ENCODE assay signal across 17 cellular contexts in the genomic region with DNA sequence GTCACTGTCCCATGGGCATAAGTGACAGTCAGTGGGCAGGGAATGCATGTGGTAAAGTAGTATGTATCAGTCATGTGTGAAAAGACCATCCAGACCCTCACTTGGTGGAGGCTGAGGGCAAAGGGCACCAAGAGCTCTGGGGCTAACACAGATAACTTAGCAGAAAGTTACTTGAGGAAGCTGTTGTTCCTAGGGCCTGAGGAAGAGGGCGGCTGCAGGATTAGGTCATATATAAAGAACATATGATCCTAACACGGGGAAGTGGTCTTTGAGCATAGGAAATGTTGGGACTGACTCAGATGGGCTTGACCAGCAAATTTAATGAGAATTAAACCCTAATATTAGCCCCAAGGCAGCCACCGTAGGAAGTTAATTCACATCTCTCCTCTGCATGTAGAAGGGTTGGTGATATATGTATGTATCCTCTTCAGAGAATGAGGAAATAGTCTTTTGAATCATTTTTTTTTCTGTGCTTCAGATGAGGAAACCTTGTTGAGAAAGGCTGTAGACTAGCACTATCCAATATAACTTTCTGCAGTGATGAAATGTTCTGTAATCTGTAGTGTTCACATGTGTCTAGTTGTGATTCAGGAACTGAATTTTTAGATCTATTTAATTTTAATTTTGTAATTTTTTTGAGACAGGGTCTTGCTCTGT. TPM values are rescaled to one million over a fixed set of nuclear protein-coding genes. Genes with fewer than 3 reads are reported as not detected.
A peak's percentile ranks its signal among the peaks of the same experiment; 100 is the strongest.
DNase-seq lines count a peak whose midpoint lies in the region; TF ChIP-seq lines count a peak whose summit lies in the region.
"Had no signal": no experiment of that assay in that cellular context is flagged by ENCODE, and none has a peak within 500 bp of the region (broad histone marks: within the 10 kb centered on the region; RNA-seq: fewer than 3 reads in every experiment).

No MANE protein-coding gene starts in this region.

- H3K36me3 Mint-ChIP-seq in CD4-positive, alpha-beta memory T cell = peaks cover 26 to 53% of the 10 kb centered on the region in 2 donors

- H3K4me1 ChIP-seq in CD4-positive, alpha-beta memory T cell (ENCODE audit: insufficient read depth, low read length) = no peaks in the 10 kb centered on the region
- peaks cover 3% of the 10 kb centered on the region for H3K4me1 ChIP-seq in adipocyte (ENCODE audit: control insufficient read depth, insufficient read depth, low read length)
- peaks cover 64 to 67% of the 10 kb centered on the region in 2 experiments for H3K4me1 ChIP-seq in neutrophil (ENCODE audit: control insufficient read depth in 1 of 2, insufficient read depth in 1 of 2, low read depth in 1 of 2, low read length in 1 of 2)
- H3K4me1 ChIP-seq in ovary (ENCODE audit: insufficient read depth) = no peaks in the 10 kb centered on the region

- H3K9ac ChIP-seq in adipocyte (ENCODE audit: low read length) = peak overlapping the region; percentile 27

- H3K27ac ChIP-seq in CD4-positive, alpha-beta memory T cell (ENCODE audit: low read depth, low read length) = no peak overlapping the region
- H3K27ac ChIP-seq in neutrophil (peak overlapping the region; percentile 86), ovary (no peak overlapping the region)
- H3K27ac ChIP-seq: SK-N-MC, thoracic aorta had no signal

- no peak for TF ChIP-seq POLR2A in ovary (IDR thresholded peaks at IDR 0.05)

- POLR2A ChIA-PET in CD4-positive, alpha-beta memory T cell (lab: Charles Lee; ENCODE audit: partially characterized antibody) = interaction anchor here (0.7 to 1.9 kb wide), 4 partner anchors 9 to 27 kb away, joined by 3 to 6 read pairs (median 5); partner anchors contain the start of genes CUTA and ZBTB9

- peaks cover 1 to 7% (median 3%) of the 10 kb centered on the region in 4 donors for H3K4me1 Mint-ChIP-seq in CD4-positive, alpha-beta memory T cell
- H3K4me1 Mint-ChIP-seq: activated CD4-positive, alpha-beta T cell treated with anti-CD3 and anti-CD28 coated beads for 36 hours had no signal

- no peaks in the 10 kb centered on the region for H3K27me3 ChIP-seq in CD4-positive, alpha-beta memory T cell (ENCODE audit: insufficient read depth, low read length)
- H3K27me3 ChIP-seq in adipocyte (replicated peaks; ENCODE audit: control insufficient read depth, insufficient read depth, low read length) (no peaks in the 10 kb centered on the region), neutrophil (no peaks in the 10 kb centered on the region), ovary (no peaks in the 10 kb centered on the region)
- H3K27me3 ChIP-seq: dorsolateral prefrontal cortex had no signal

- H3K9me3 Mint-ChIP-seq in CD4-positive, alpha-beta memory T cell = no peaks in the 10 kb centered on the region

- TF ChIP-seq EP300 in ovary (IDR thresholded peaks at IDR 0.05) = no peak

- peaks cover 37% of the 10 kb centered on the region for H3K36me3 ChIP-seq in CD4-positive, alpha-beta memory T cell (ENCODE audit: insufficient read depth, low read length)
- H3K36me3 ChIP-seq in adipocyte (ENCODE audit: control insufficient read depth, insufficient read depth, low read length, severe bottlenecking) (peaks cover 46% of the 10 kb centered on the region), neutrophil (no peaks in the 10 kb centered on the region), ovary (no peaks in the 10 kb centered on the region)

- DNase-seq in CD4-positive, alpha-beta memory T cell = no peak
- DNase-seq in MV-4-11 (lab: John Stamatoyannopoulos, UW) (peak; percentile 89), adipocyte (ENCODE audit: low read depth) (no peak), HPDE6-E6E7 (ENCODE audit: extremely low spot score) (no peak), HK-2 (ENCODE audit: unreplicated experiment) (no peak), ovary (no peak)
- DNase-seq: activated CD4-positive, alpha-beta T cell treated with anti-CD3 and anti-CD28 coated beads for 36 hours; dorsolateral prefrontal cortex; foreskin melanocyte; left colon; NCI-H1694; NCI-H748 treated with DMSO at 0.1 percent for 48 hours; stimulated activated CD4-positive, alpha-beta T cell treated with anti-CD3 and anti-CD28 coated beads, Interleukin-12 subunit alpha, Interleukin-12 subunit beta, amount 100 ng/mL, for 4 hours; stimulated activated CD8-positive, alpha-beta memory T cell treated with anti-CD3 and anti-CD28 coated beads, Interleukin-4, amount 100 ng/mL, for 48 hours had no signal

- peak overlapping the region in 5 of 7 donors; percentile 37 to 87 (median 68) for H3K27ac Mint-ChIP-seq in CD4-positive, alpha-beta memory T cell
- H3K27ac Mint-ChIP-seq: activated CD4-positive, alpha-beta T cell treated with anti-CD3 and anti-CD28 coated beads for 36 hours had no signal

- intact Hi-C loops in CD4-positive, alpha-beta memory T cell (cut with micrococcal nuclease) = no loop called here
- intact Hi-C loops in ovary (cut with DNase I) = no loop called here

- H3K9me3 ChIP-seq in CD4-positive, alpha-beta memory T cell (ENCODE audit: control insufficient read depth in 1 of 2, low read length in 2 of 2) = no peaks in the 10 kb centered on the region
- H3K9me3 ChIP-seq in adipocyte (ENCODE audit: control insufficient read depth, low read length) = no peaks in the 10 kb centered on the region
- H3K9me3 ChIP-seq in neutrophil = no peaks in the 10 kb centered on the region
- no peaks in the 10 kb centered on the region for H3K9me3 ChIP-seq in ovary
- H3K9me3 ChIP-seq: thoracic aorta had no signal

- H3K27me3 Mint-ChIP-seq in CD4-positive, alpha-beta memory T cell = no peaks in the 10 kb centered on the region
- H3K27me3 Mint-ChIP-seq: activated CD4-positive, alpha-beta T cell treated with anti-CD3 and anti-CD28 coated beads for 36 hours had no signal

- no peak overlapping the region for H3K4me3 ChIP-seq in CD4-positive, alpha-beta memory T cell (ENCODE audit: low read length in 2 of 2)
- H3K4me3 ChIP-seq in adipocyte (ENCODE audit: low read length) (no peak overlapping the region), neutrophil (ENCODE audit: low read depth in 1 of 2, low read length in 1 of 2) (no peak overlapping the region), ovary (no peak overlapping the region)
- H3K4me3 ChIP-seq: dorsolateral prefrontal cortex, SK-N-MC, thoracic aorta had no signal

- CTCF ChIA-PET in CD4-positive, alpha-beta memory T cell (lab: Charles Lee; ENCODE audit: partially characterized antibody) = interaction anchor here (0.6 kb wide), 1 partner anchor 314 kb away, joined by 3 read pairs; no protein-coding TSS in a partner anchor

- WGBS in ovary, 3 donors = 62 to 85% (median 83%) methylated on average over 3 of the region's 3 CpGs

- no peak overlapping the region for H3K4me3 Mint-ChIP-seq in CD4-positive, alpha-beta memory T cell
- H3K4me3 Mint-ChIP-seq: activated CD4-positive, alpha-beta T cell treated with anti-CD3 and anti-CD28 coated beads for 36 hours had no signal

- TF ChIP-seq CTCF in neutrophil (IDR thresholded peaks at IDR 0.05) (no peak), ovary (IDR thresholded peaks at IDR 0.05) (no peak)

RNA-seq across cellular contexts. Expression of gene ZBTB9, which starts 9.2 kb away (rescaled TPM):
- 10 to 100 TPM; 12.1 to 12.8 TPM for total RNA-seq in CD4-positive, alpha-beta memory T cell
- polyA plus RNA-seq in CD4-positive, alpha-beta memory T cell = 10 to 100 TPM in 1 of 2 donors, 1 to 10 TPM in 1; 5.7 to 11.5 TPM
- 10 to 100 TPM in 3 of 7 donors, 1 to 10 TPM in 4; 2.4 to 13.5 (median 8.8) TPM for total RNA-seq in ovary
- 10 to 100 TPM in 1 of 2 donors, 1 to 10 TPM in 1; 5.5 to 10.8 TPM for polyA plus RNA-seq in ovary

RNA-seq across cellular contexts. Expression of gene SYNGAP1, which starts 25.3 kb away (rescaled TPM):
- 10 to 100 TPM; 47.8 to 48.0 TPM for total RNA-seq in CD4-positive, alpha-beta memory T cell
- polyA plus RNA-seq in CD4-positive, alpha-beta memory T cell = 1 to 10 TPM in 1 of 2 donors, not detected in 1; 1.9 TPM
- 10 to 100 TPM; 17.5 to 60.0 (median 43.1) TPM for total RNA-seq in ovary
- 10 to 100 TPM; 14.6 to 29.8 TPM for polyA plus RNA-seq in ovary

RNA-seq across cellular contexts. Expression of gene CUTA, which starts 27.2 kb away (rescaled TPM):
- 100 to 1,000 TPM; 210 to 217 TPM for total RNA-seq in CD4-positive, alpha-beta memory T cell
- 100 to 1,000 TPM; 371 to 407 TPM for polyA plus RNA-seq in CD4-positive, alpha-beta memory T cell
- total RNA-seq in ovary = 100 to 1,000 TPM; 125 to 238 (median 177) TPM
- polyA plus RNA-seq in ovary = 100 to 1,000 TPM; 173 to 250 TPM

RNA-seq across cellular contexts. Expression of gene PHF1, which starts 34.3 kb away (rescaled TPM):
- 100 to 1,000 TPM; 220 TPM for total RNA-seq in CD4-positive, alpha-beta memory T cell
- 10 to 100 TPM; 61.2 to 81.8 TPM for polyA plus RNA-seq in CD4-positive, alpha-beta memory T cell
- total RNA-seq in ovary = 100 to 1,000 TPM in 5 of 7 donors, 10 to 100 TPM in 2; 94.3 to 182 (median 123) TPM
- 100 to 1,000 TPM in 1 of 2 donors, 10 to 100 TPM in 1; 80.7 to 179 TPM for polyA plus RNA-seq in ovary

RNA-seq across cellular contexts. Expression of gene KIFC1, which starts 53.5 kb away (rescaled TPM):
- under 1 TPM; 0.61 to 0.69 TPM for total RNA-seq in CD4-positive, alpha-beta memory T cell
- under 1 TPM in 1 of 2 donors, not detected in 1; 0.54 TPM for polyA plus RNA-seq in CD4-positive, alpha-beta memory T cell
- total RNA-seq in ovary = 1 to 10 TPM in 6 of 7 donors, under 1 TPM in 1; 0.60 to 3.9 (median 2.2) TPM
- polyA plus RNA-seq in ovary = 1 to 10 TPM; 1.7 to 2.3 TPM
